9 cellular contexts compared by ENCODE assay signal in the genomic region with DNA sequence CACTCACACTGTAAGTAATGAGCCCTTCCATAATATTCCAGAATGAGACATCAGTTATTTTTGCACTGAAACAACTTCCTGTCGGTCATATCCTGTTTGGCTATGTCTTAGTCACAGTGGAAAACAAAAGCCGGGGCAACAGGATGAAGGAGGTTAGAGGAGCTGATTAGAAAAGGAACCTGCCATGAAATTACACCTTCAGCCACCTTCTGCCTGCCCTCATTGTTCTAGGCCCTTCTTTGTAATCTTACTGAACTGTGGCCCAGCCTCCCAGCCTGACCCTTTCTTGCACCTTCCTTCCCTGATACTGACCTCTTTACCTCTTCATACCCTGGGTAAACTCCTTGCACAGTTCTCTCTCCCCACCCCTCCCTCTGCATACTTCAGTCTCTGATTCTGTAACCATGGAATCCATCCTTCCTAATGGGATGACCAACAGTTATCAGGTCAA.
A peak's percentile ranks its signal among the peaks of the same experiment; 100 is the strongest.
DNase-seq lines count a peak whose midpoint lies in the region; TF ChIP-seq lines count a peak whose summit lies in the region.
"Had no signal": no experiment of that assay in that cellular context is flagged by ENCODE, and none has a peak within 500 bp of the region (broad histone marks: within the 10 kb centered on the region; RNA-seq: fewer than 3 reads in every experiment).

No MANE protein-coding gene starts in this region.

- peak overlapping the region; percentile 56 for H3K4me3 Mint-ChIP-seq in activated CD4-positive, alpha-beta T cell treated with anti-CD3 and anti-CD28 coated beads, Interleukin-2, amount 10 ng/mL, durations not matched to agents 24 days and 14 days
- H3K4me3 Mint-ChIP-seq: activated B cell treated with CpG ODN at 0.5 μM for 24 hours had no signal

- no peaks in the 10 kb centered on the region for H3K9me3 ChIP-seq in esophagus squamous epithelium

- peaks cover 3% of the 10 kb centered on the region for H3K9me3 Mint-ChIP-seq in activated CD4-positive, alpha-beta T cell treated with anti-CD3 and anti-CD28 coated beads, Interleukin-2, amount 10 ng/mL, durations not matched to agents 24 days and 14 days
- H3K9me3 Mint-ChIP-seq: activated B cell treated with CpG ODN at 0.5 μM for 24 hours had no signal

- TF ChIP-seq CTCF in esophagus squamous epithelium (IDR thresholded peaks at IDR 0.05) (no peak), GM10248 (IDR thresholded peaks at IDR 0.05; ENCODE audit: control extremely low read depth, extremely low read depth, low read depth, missing control alignments) (no peak)

- peaks cover 0 to 29% (median 7%) of the 10 kb centered on the region in 3 donors for H3K4me1 ChIP-seq in esophagus squamous epithelium

- peaks cover 36% of the 10 kb centered on the region for H3K4me1 Mint-ChIP-seq in activated CD4-positive, alpha-beta T cell treated with anti-CD3 and anti-CD28 coated beads, Interleukin-2, amount 10 ng/mL, durations not matched to agents 24 days and 14 days

- POLR2A ChIA-PET in GM10248 (lab: Yijun Ruan, JAX): no interaction called here

- WGBS in esophagus squamous epithelium, 2 donors: 14 to 20% methylated on average over 2 of the region's 2 CpGs

- peak overlapping the region; percentile 62 to 85 (median 78) for H3K27ac ChIP-seq in esophagus squamous epithelium

- intact Hi-C loops in activated CD4-positive, alpha-beta T cell treated with anti-CD3 and anti-CD28 coated beads, Interleukin-2, amount 10 ng/mL, durations not matched to agents 24 days and 14 days (cut with micrococcal nuclease): loop anchor here (1.0 to 5.0 kb wide), 4 partner anchors 9 to 116 kb away; no protein-coding TSS in a partner anchor
- intact Hi-C loops in esophagus squamous epithelium (cut with DNase I): no loop called here

- H3K27me3 Mint-ChIP-seq in activated CD4-positive, alpha-beta T cell treated with anti-CD3 and anti-CD28 coated beads, Interleukin-2, amount 10 ng/mL, durations not matched to agents 24 days and 14 days: no peaks in the 10 kb centered on the region
- H3K27me3 Mint-ChIP-seq: activated B cell treated with CpG ODN at 0.5 μM for 24 hours had no signal

- H3K27me3 ChIP-seq in esophagus squamous epithelium: no peaks in the 10 kb centered on the region

- TF ChIP-seq POLR2A in esophagus squamous epithelium (IDR thresholded peaks at IDR 0.05): no peak

- H3K27ac Mint-ChIP-seq in activated CD4-positive, alpha-beta T cell treated with anti-CD3 and anti-CD28 coated beads, Interleukin-2, amount 10 ng/mL, durations not matched to agents 24 days and 14 days: peak overlapping the region; percentile 94
- H3K27ac Mint-ChIP-seq: activated B cell treated with CpG ODN at 0.5 μM for 24 hours had no signal

- DNase-seq in activated effector memory CD4-positive, alpha-beta T cell treated with anti-CD3 and anti-CD28 coated beads, Interleukin-2, amount 50 U/mL, for 16 hours: peak; percentile 66
- no peak for DNase-seq in activated effector memory CD4-positive, alpha-beta T cell treated with Interleukin-2 at 50 U/mL for 16 hours
- peak; percentile 86 for DNase-seq in activated CD4-positive, alpha-beta T cell treated with anti-CD3 and anti-CD28 coated beads, Interleukin-2, amount 10 ng/mL, durations not matched to agents 24 days and 14 days
- DNase-seq in esophagus squamous epithelium (lab: John Stamatoyannopoulos, UW) (no peak), renal cortical epithelial cell (ENCODE audit: low read depth) (peak; percentile 70), GM10248 (ENCODE audit: extremely low spot score) (no peak), globus pallidus (ENCODE audit: low spot score) (no peak), germinal center (ENCODE audit: low spot score) (no peak)
- DNase-seq: activated B cell treated with CpG ODN at 0.5 μM for 24 hours had no signal

- peaks cover 0 to 41% (median 0%) of the 10 kb centered on the region in 3 donors for H3K36me3 ChIP-seq in esophagus squamous epithelium

- H3K36me3 Mint-ChIP-seq in activated CD4-positive, alpha-beta T cell treated with anti-CD3 and anti-CD28 coated beads, Interleukin-2, amount 10 ng/mL, durations not matched to agents 24 days and 14 days (ENCODE audit: low read depth): peaks cover 44% of the 10 kb centered on the region

- CTCF ChIA-PET in GM10248 (lab: Yijun Ruan, JAX): interaction anchor here (1.0 to 1.5 kb wide), 2 partner anchors 13 to 71 kb away, joined by 3 read pairs; no protein-coding TSS in a partner anchor

- no peak overlapping the region for H3K4me3 ChIP-seq in esophagus squamous epithelium

Comparison
In these comparisons a context has a peak if more than half of its experiments do, and no peak if none do; other contexts are left out.
1. DNase-seq: peak in activated effector memory CD4-positive, alpha-beta T cell treated with anti-CD3 and anti-CD28 coated beads, Interleukin-2, amount 50 U/mL, for 16 hours (single experiment), activated CD4-positive, alpha-beta T cell treated with anti-CD3 and anti-CD28 coated beads, Interleukin-2, amount 10 ng/mL, durations not matched to agents 24 days and 14 days (single experiment) and renal cortical epithelial cell (single experiment); none in activated effector memory CD4-positive, alpha-beta T cell treated with Interleukin-2 at 50 U/mL for 16 hours (single experiment), esophagus squamous epithelium (single experiment), GM10248 (single experiment), globus pallidus (single experiment) and germinal center (single experiment).